In the genomic region with DNA sequence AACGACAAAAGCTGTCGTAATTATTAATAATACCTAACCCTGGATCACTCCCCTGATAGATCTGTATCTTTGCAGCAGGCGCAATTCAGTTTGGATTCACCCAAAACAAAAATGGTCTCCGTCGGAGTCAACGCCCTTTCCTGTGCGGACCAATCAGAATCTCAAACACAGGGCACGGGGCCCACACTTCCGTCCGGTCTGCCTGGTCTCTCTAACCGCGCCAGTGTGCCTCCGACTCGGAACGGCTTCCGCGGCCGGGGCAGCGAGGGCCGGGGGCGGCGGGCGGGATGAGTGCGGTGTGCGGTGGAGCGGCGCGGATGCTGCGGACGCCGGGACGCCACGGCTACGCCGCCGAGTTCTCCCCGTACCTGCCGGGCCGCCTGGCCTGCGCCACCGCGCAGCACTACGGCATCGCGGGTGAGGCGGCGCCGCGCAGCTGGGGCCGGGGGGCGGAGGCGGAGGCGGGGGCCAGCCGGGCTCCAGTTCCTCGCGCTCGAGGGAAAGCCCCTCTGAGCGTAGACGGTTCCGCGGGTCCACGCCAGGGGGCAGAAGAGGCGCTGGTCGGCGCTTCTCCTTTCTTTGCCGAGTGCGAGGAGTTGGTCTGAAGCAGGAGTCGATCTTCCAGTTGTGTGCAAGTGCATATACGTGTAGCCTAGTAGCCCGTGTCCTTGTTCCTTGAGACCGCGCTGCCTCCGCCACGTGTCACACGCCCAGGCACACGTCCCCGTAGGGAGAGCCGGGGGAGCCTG, we compare ENCODE assay signal across 8 cellular contexts. TPM values are rescaled to one million over a fixed set of nuclear protein-coding genes. Genes with fewer than 3 reads are reported as not detected.
DNase-seq lines count a peak whose midpoint lies in the region; ATAC-seq and TF ChIP-seq lines count a peak whose summit lies in the region.

A gene with protein sequence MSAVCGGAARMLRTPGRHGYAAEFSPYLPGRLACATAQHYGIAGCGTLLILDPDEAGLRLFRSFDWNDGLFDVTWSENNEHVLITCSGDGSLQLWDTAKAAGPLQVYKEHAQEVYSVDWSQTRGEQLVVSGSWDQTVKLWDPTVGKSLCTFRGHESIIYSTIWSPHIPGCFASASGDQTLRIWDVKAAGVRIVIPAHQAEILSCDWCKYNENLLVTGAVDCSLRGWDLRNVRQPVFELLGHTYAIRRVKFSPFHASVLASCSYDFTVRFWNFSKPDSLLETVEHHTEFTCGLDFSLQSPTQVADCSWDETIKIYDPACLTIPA (plus strand): TSS at position 214 of the 749 bp plus-strand sequence. CDS start 74 bp downstream, at position 288.

- intact Hi-C loops in head of caudate nucleus (cut with DNase I), result no loop called here

- peak; percentile 90 for TF ChIP-seq CTCF in GM12864 (IDR thresholded peaks at IDR 0.05; ENCODE audit: low read depth, low read length, missing control alignments)
- TF ChIP-seq CTCF in osteoblast (IDR thresholded peaks at IDR 0.05; ENCODE audit: extremely low read depth, low read depth, low read length), result peak; percentile 57
- TF ChIP-seq CTCF in thoracic aorta (IDR thresholded peaks at IDR 0.05), result peak; percentile 57

- peaks cover 6% of the 10 kb centered on the region for H3K4me1 ChIP-seq in osteoblast (ENCODE audit: insufficient read depth, low read length)
- peaks cover 4 to 11% of the 10 kb centered on the region in 2 donors for H3K4me1 ChIP-seq in thoracic aorta (ENCODE audit: control insufficient read depth in 1 of 2, low read depth in 2 of 2)

- H3K27me3 ChIP-seq in osteoblast (ENCODE audit: insufficient read depth, low read length) (no peaks in the 10 kb centered on the region), thoracic aorta (replicated peaks; ENCODE audit: insufficient read depth) (no peaks in the 10 kb centered on the region)

- H3K4me2 ChIP-seq in osteoblast (ENCODE audit: insufficient read depth, low read length), result peak within 1 kb of the TSS; percentile 95

- H3K27ac ChIP-seq in osteoblast (ENCODE audit: low read depth, low read length) (peak within 1 kb of the TSS; percentile 78), thoracic aorta (peak within 1 kb of the TSS; percentile 88 to 91)

- H3K9me3 ChIP-seq in osteoblast (ENCODE audit: low read depth, low read length) (no peaks in the 10 kb centered on the region), thoracic aorta (no peaks in the 10 kb centered on the region)

- no peaks in the 10 kb centered on the region for H4K20me1 ChIP-seq in osteoblast (ENCODE audit: insufficient read depth, low read length)

- H3K27ac Mint-ChIP-seq in activated naive CD8-positive, alpha-beta T cell treated with anti-CD3 and anti-CD28 coated beads for 36 hours, result peak within 1 kb of the TSS; percentile 93

- H3K4me3 Mint-ChIP-seq in activated naive CD8-positive, alpha-beta T cell treated with anti-CD3 and anti-CD28 coated beads for 36 hours, result peak within 1 kb of the TSS; percentile 88

- peak; percentile 85 for DNase-seq in GM12864 (ENCODE audit: low read depth)
- peak; percentile 76 for DNase-seq in NCI-H1048 (lab: John Stamatoyannopoulos, UW)
- peak; percentile 88 for DNase-seq in activated naive CD8-positive, alpha-beta T cell treated with anti-CD3 and anti-CD28 coated beads for 36 hours
- DNase-seq in head of caudate nucleus, result peak; percentile 86 to 97 (median 94)
- peak; percentile 96 for DNase-seq in osteoblast (ENCODE audit: insufficient read length, low spot score, missing footprints)
- DNase-seq in thoracic aorta (ENCODE audit: low spot score), result peak; percentile 66

- H3K36me3 ChIP-seq in osteoblast (ENCODE audit: insufficient read depth, low read length), result peaks cover 7% of the 10 kb centered on the region
- H3K36me3 ChIP-seq in thoracic aorta, result peaks cover 3% of the 10 kb centered on the region

- no peaks in the 10 kb centered on the region for H3K9me3 Mint-ChIP-seq in activated naive CD8-positive, alpha-beta T cell treated with anti-CD3 and anti-CD28 coated beads for 36 hours

- H3K4me1 Mint-ChIP-seq in activated naive CD8-positive, alpha-beta T cell treated with anti-CD3 and anti-CD28 coated beads for 36 hours, result peaks cover 13% of the 10 kb centered on the region

- peak; percentile 97 for ATAC-seq in HG02610 (IDR thresholded peaks at IDR 0.05; ENCODE audit: unreplicated experiment)
- ATAC-seq in SK-N-SH treated with all-trans-retinoic acid at 6 μM for 48 hours, result peak; percentile 97
- peak; percentile 98 for ATAC-seq in thoracic aorta (ENCODE audit: insufficient number of reproducible peaks, low FRiP score, low read depth)

- peak within 1 kb of the TSS; percentile 52 for H3K4me3 ChIP-seq in GM12864 (ENCODE audit: low read depth, low read length)
- H3K4me3 ChIP-seq in osteoblast (ENCODE audit: insufficient read depth, low read length), result peak within 1 kb of the TSS; percentile 83
- H3K4me3 ChIP-seq in thoracic aorta, result peak within 1 kb of the TSS; percentile 92

- no peaks in the 10 kb centered on the region for H3K79me2 ChIP-seq in osteoblast (ENCODE audit: insufficient read depth, low read length)

- H2AFZ ChIP-seq in osteoblast (ENCODE audit: low read length), result peak within 1 kb of the TSS; percentile 96

- peaks cover 4% of the 10 kb centered on the region for H3K27me3 Mint-ChIP-seq in activated naive CD8-positive, alpha-beta T cell treated with anti-CD3 and anti-CD28 coated beads for 36 hours

- H3K36me3 Mint-ChIP-seq in activated naive CD8-positive, alpha-beta T cell treated with anti-CD3 and anti-CD28 coated beads for 36 hours, result peaks cover 29% of the 10 kb centered on the region

TF ChIP-seq in SK-N-SH treated with all-trans-retinoic acid at 6 μM for 48 hours, 23 proteins besides CTCF, POLR2A, EP300 and RAD21:
- TF ChIP-seq, protein P1, sequence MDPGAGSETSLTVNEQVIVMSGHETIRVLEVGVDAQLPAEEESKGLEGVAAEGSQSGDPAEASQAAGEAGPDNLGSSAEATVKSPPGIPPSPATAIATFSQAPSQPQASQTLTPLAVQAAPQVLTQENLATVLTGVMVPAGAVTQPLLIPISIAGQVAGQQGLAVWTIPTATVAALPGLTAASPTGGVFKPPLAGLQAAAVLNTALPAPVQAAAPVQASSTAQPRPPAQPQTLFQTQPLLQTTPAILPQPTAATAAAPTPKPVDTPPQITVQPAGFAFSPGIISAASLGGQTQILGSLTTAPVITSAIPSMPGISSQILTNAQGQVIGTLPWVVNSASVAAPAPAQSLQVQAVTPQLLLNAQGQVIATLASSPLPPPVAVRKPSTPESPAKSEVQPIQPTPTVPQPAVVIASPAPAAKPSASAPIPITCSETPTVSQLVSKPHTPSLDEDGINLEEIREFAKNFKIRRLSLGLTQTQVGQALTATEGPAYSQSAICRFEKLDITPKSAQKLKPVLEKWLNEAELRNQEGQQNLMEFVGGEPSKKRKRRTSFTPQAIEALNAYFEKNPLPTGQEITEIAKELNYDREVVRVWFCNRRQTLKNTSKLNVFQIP (CRISPR knock-in tag; IDR thresholded peaks at IDR 0.05; ENCODE audit: borderline replicate concordance, low read depth), result no peak
- TF ChIP-seq OSR1 (CRISPR knock-in tag; IDR thresholded peaks at IDR 0.05) (no peak), ZFP3 (CRISPR knock-in tag; IDR thresholded peaks at IDR 0.05) (peak; percentile 40; the same call in 1 of the 2 replicates)

RNA-seq across cellular contexts. Expression of the gene that starts here (rescaled TPM):
- 1 to 10 TPM; 4.7 to 6.1 TPM for total RNA-seq in activated naive CD8-positive, alpha-beta T cell treated with anti-CD3 and anti-CD28 coated beads for 36 hours
- 5.4 and 9.1 TPM in 2 replicates for total RNA-seq in osteoblast
- total RNA-seq in thoracic aorta, result 1 to 10 TPM; 7.6 TPM

Comparison
In these comparisons a context has a peak if more than half of its experiments do, and no peak if none do; other contexts are left out.
1. Peak in every context shown above with its lines: DNase-seq, ATAC-seq, H3K4me3 ChIP-seq and H3K27ac ChIP-seq.